1 cellular context compared by ENCODE assay signal in genomic region chr13:73258396-73258795, GRCh38.
TF ChIP-seq lines count a peak whose summit lies in the region.

No MANE protein-coding gene starts in this region.

TF ChIP-seq in WTC11, 78 proteins besides CTCF, POLR2A, EP300 and RAD21 (continued from another document):
- no peak for TF ChIP-seq ETV6 (CRISPR knock-in tag; IDR thresholded peaks at IDR 0.05)
- no peak for TF ChIP-seq E2F4 (CRISPR knock-in tag; IDR thresholded peaks at IDR 0.05; ENCODE audit: borderline replicate concordance, low read depth)
- TF ChIP-seq ZNF396 (CRISPR knock-in tag; IDR thresholded peaks at IDR 0.05; ENCODE audit: borderline replicate concordance): no peak
TF ChIP-seq in WTC11: peak in this region for 0.
